18 cellular contexts compared by ENCODE assay signal in the genomic region with DNA sequence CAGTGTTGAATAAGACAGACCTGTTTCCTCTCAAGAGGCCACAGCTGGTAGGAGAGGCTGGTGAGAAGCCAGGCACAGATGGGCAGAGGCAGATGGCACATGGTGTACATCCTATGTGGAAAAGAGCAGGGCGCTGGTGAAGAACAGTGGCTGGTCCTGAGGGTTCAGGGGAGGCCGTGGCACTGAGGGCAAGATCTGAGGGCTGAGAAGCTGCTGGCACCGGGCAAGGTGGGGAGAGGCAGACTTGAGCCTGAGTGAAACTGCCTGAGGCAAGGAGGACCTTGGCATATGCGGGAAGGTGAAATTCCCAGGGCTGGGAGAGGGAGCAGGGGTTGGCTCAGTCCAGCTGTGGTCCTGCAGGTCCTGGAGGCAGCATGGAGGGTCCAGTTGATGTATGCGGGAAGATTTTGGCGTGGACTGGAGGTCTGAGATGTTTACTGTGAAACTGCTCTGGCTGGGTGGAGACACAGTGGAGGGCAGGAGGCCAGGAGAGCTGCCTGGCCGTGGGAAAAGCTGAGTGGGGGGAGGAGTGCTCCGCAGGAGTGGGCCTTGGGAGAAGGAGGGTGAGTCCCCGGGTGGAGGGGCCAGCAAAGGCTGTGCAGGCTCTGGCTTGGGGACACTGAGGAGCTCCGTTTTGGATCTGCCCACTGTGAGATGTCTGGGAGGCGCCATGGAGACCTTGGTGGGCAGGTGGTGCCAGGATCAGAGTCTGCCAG. TPM values are rescaled to one million over a fixed set of nuclear protein-coding genes. Genes with fewer than 3 reads are reported as not detected.
DNase-seq lines count a peak whose midpoint lies in the region; ATAC-seq and TF ChIP-seq lines count a peak whose summit lies in the region.
"Had no signal": no experiment of that assay in that cellular context is flagged by ENCODE, and none has a peak within 500 bp of the region (broad histone marks: within the 10 kb centered on the region; RNA-seq: fewer than 3 reads in every experiment).

No MANE protein-coding gene starts in this region.

- TF ChIP-seq CTCF in GM23338 (conservative IDR thresholded peaks at IDR 0.05; ENCODE audit: low read depth in 2 of 2) (no peak), nephron (IDR thresholded peaks at IDR 0.05; ENCODE audit: unreplicated experiment in 3 of 3) (no peak), gastroesophageal sphincter (IDR thresholded peaks at IDR 0.05) (no peak)

- H3K27me3 Mint-ChIP-seq in CD4-positive, alpha-beta memory T cell: no peaks in the 10 kb centered on the region
- peaks cover 23% of the 10 kb centered on the region for H3K27me3 Mint-ChIP-seq in GM23338 (ENCODE audit: insufficient read depth, low read depth, poor library complexity)
- no peaks in the 10 kb centered on the region for H3K27me3 Mint-ChIP-seq in activated T-helper 17 cell treated with anti-CD3 and anti-CD28 coated beads, Interleukin-2, amount 50 U/mL, for 72 hours
- peaks cover 7% of the 10 kb centered on the region for H3K27me3 Mint-ChIP-seq in nephron (ENCODE audit: low read depth)

- no peaks in the 10 kb centered on the region for H3K9me3 ChIP-seq in CD4-positive, alpha-beta memory T cell (ENCODE audit: control insufficient read depth in 1 of 2, low read length in 2 of 2)
- H3K9me3 ChIP-seq in gastroesophageal sphincter: no peaks in the 10 kb centered on the region
- H3K9me3 ChIP-seq: vagina had no signal

- peaks cover 11 to 33% of the 10 kb centered on the region in 2 donors for H3K36me3 Mint-ChIP-seq in CD4-positive, alpha-beta memory T cell
- H3K36me3 Mint-ChIP-seq in GM23338 (ENCODE audit: low read depth) (peaks cover 20% of the 10 kb centered on the region; the same call in 2 of the 3 replicates), nephron (ENCODE audit: low read depth) (peaks cover 25% of the 10 kb centered on the region)
- H3K36me3 Mint-ChIP-seq in activated T-helper 17 cell treated with anti-CD3 and anti-CD28 coated beads, Interleukin-2, amount 50 U/mL, for 72 hours (ENCODE audit: low read depth): peaks cover 28% of the 10 kb centered on the region

- peaks cover 0 to 2% (median 0%) of the 10 kb centered on the region in 8 donors for H3K9me3 Mint-ChIP-seq in CD4-positive, alpha-beta memory T cell
- H3K9me3 Mint-ChIP-seq in GM23338 (peaks cover 4% of the 10 kb centered on the region; the same call in 1 of the 3 replicates), nephron (no peaks in the 10 kb centered on the region)
- H3K9me3 Mint-ChIP-seq in activated T-helper 17 cell treated with anti-CD3 and anti-CD28 coated beads, Interleukin-2, amount 50 U/mL, for 72 hours: no peaks in the 10 kb centered on the region
- H3K9me3 Mint-ChIP-seq: activated T-cell treated with anti-CD3 and anti-CD28 coated beads, Interleukin-2, amount 50 U/mL, for 4 hours had no signal

- peak overlapping the region; percentile 40 to 87 (median 70) for H3K27ac Mint-ChIP-seq in CD4-positive, alpha-beta memory T cell
- peak overlapping the region; percentile 26; the same call in 1 of the 2 replicates for H3K27ac Mint-ChIP-seq in GM23338
- peak overlapping the region; percentile 39 for H3K27ac Mint-ChIP-seq in activated T-helper 17 cell treated with anti-CD3 and anti-CD28 coated beads, Interleukin-2, amount 50 U/mL, for 72 hours
- no peak overlapping the region for H3K27ac Mint-ChIP-seq in nephron

- peaks cover 20% of the 10 kb centered on the region for H3F3A ChIP-seq in GM23338 (replicated peaks; ENCODE audit: low read depth)

- no peak overlapping the region for H3K4me3 Mint-ChIP-seq in CD4-positive, alpha-beta memory T cell
- no peak overlapping the region for H3K4me3 Mint-ChIP-seq in GM23338
- H3K4me3 Mint-ChIP-seq in activated T-helper 17 cell treated with anti-CD3 and anti-CD28 coated beads, Interleukin-2, amount 50 U/mL, for 72 hours: no peak overlapping the region
- H3K4me3 Mint-ChIP-seq in nephron: peak overlapping the region in 2 of 3 experiments; percentile 38 to 47
- H3K4me3 Mint-ChIP-seq: activated T-cell treated with anti-CD3 and anti-CD28 coated beads, Interleukin-2, amount 50 U/mL, for 4 hours had no signal

- H3K4me1 Mint-ChIP-seq in CD4-positive, alpha-beta memory T cell: peaks cover 22 to 41% (median 32%) of the 10 kb centered on the region in 4 donors
- H3K4me1 Mint-ChIP-seq in GM23338 (peaks cover 15% of the 10 kb centered on the region), nephron (peaks cover 26% of the 10 kb centered on the region)
- H3K4me1 Mint-ChIP-seq in activated T-helper 17 cell treated with anti-CD3 and anti-CD28 coated beads, Interleukin-2, amount 50 U/mL, for 72 hours: peaks cover 20% of the 10 kb centered on the region

- POLR2A ChIA-PET in CD4-positive, alpha-beta memory T cell (lab: Charles Lee; ENCODE audit: partially characterized antibody): interaction anchor here (0.6 to 4.4 kb wide), 4 partner anchors 25 to 167 kb away, joined by 3 to 44 read pairs (median 4); partner anchors contain the start of genes DPP7 and TUBB4B

- intact Hi-C loops in CD4-positive, alpha-beta memory T cell (cut with micrococcal nuclease): loop anchor here (5.0 kb wide), 1 partner anchor 242 kb away; the partner anchor contains the start of gene PHPT1

- H4K20me1 ChIP-seq in GM23338 (replicated peaks; ENCODE audit: insufficient read depth): no peaks in the 10 kb centered on the region; the same call in 1 of the 2 replicates

- TF ChIP-seq EP300 in gastroesophageal sphincter (IDR thresholded peaks at IDR 0.05): no peak

- 50 to 73% methylated on average over 1 to 9 of the region's 11 CpGs for WGBS in gastroesophageal sphincter (ENCODE audit: low coverage in 1 of 2), 2 donors

- no peak for DNase-seq in CD4-positive, alpha-beta memory T cell
- DNase-seq in GM23338 (ENCODE audit: low spot score) (no peak), NCI-H2107 (lab: John Stamatoyannopoulos, UW) (no peak)
- DNase-seq: activated T-cell treated with anti-CD3 and anti-CD28 coated beads, Interleukin-2, amount 50 U/mL, for 4 hours; aorta; C1 segment of cervical spinal cord; erythroblast; KBM-7; NCI-H510A; stimulated activated naive CD4-positive, alpha-beta T cell treated with Interleukin-2 at 50 U/mL for 16 hours had no signal

- peaks cover 29% of the 10 kb centered on the region for H3K4me1 ChIP-seq in CD4-positive, alpha-beta memory T cell (ENCODE audit: insufficient read depth, low read length)
- H3K4me1 ChIP-seq in GM23338 (ENCODE audit: insufficient read depth) (peaks cover 9% of the 10 kb centered on the region), gastroesophageal sphincter (peaks cover 0 to 47% (median 14%) of the 10 kb centered on the region in 3 donors)

- no peak for ATAC-seq in GM23338
- ATAC-seq in activated T-helper 17 cell treated with anti-CD3 and anti-CD28 coated beads, Interleukin-2, amount 50 U/mL, for 72 hours (replicated peaks): no peak
- ATAC-seq in HG02798 (IDR thresholded peaks at IDR 0.05; ENCODE audit: poor library complexity, unreplicated experiment): no peak
- ATAC-seq in gastroesophageal sphincter: no peak
- ATAC-seq: activated CD4-positive, CD25-positive, alpha-beta regulatory T cell treated with anti-CD3 and anti-CD28 coated beads, Interleukin-2, amount 50 U/mL, for 24 hours; activated T-cell treated with anti-CD3 and anti-CD28 coated beads, Interleukin-2, amount 50 U/mL, for 4 hours had no signal

- H3K9me2 ChIP-seq in GM23338 (ENCODE audit: insufficient read depth): no peaks in the 10 kb centered on the region

- CTCF ChIA-PET in CD4-positive, alpha-beta memory T cell (lab: Charles Lee; ENCODE audit: partially characterized antibody): interaction anchor here (0.9 to 2.0 kb wide), 5 partner anchors 22 to 54 kb away, joined by 3 to 6 read pairs (median 4); no protein-coding TSS in a partner anchor

- H3K27me3 ChIP-seq in CD4-positive, alpha-beta memory T cell (ENCODE audit: insufficient read depth, low read length): no peaks in the 10 kb centered on the region
- H3K27me3 ChIP-seq in GM23338 (ENCODE audit: insufficient read depth): peaks cover 5% of the 10 kb centered on the region; the same call in 1 of the 2 replicates
- H3K27me3 ChIP-seq in gastroesophageal sphincter: no peaks in the 10 kb centered on the region
- H3K27me3 ChIP-seq: vagina had no signal

- no peak overlapping the region for H3K27ac ChIP-seq in CD4-positive, alpha-beta memory T cell (ENCODE audit: low read depth, low read length)
- H3K27ac ChIP-seq in GM23338 (ENCODE audit: low read depth): no peak overlapping the region
- no peak overlapping the region for H3K27ac ChIP-seq in gastroesophageal sphincter
- H3K27ac ChIP-seq: coronary artery, vagina had no signal

- H2AFZ ChIP-seq in GM23338: no peak overlapping the region

- H3K79me2 ChIP-seq in GM23338 (replicated peaks; ENCODE audit: insufficient read depth): no peaks in the 10 kb centered on the region; the same call in 1 of the 2 replicates

- H3K4me2 ChIP-seq in GM23338: no peak overlapping the region

- peaks cover 4% of the 10 kb centered on the region for H3K36me3 ChIP-seq in CD4-positive, alpha-beta memory T cell (ENCODE audit: insufficient read depth, low read length)
- no peaks in the 10 kb centered on the region; the same call in 1 of the 2 replicates for H3K36me3 ChIP-seq in GM23338 (ENCODE audit: insufficient read depth)
- H3K36me3 ChIP-seq in gastroesophageal sphincter: peaks cover 0 to 55% of the 10 kb centered on the region in 2 donors

- TF ChIP-seq POLR2A in gastroesophageal sphincter (IDR thresholded peaks at IDR 0.05): no peak

- H3K4me3 ChIP-seq in CD4-positive, alpha-beta memory T cell (ENCODE audit: low read length in 2 of 2): no peak overlapping the region
- H3K4me3 ChIP-seq in GM23338 (no peak overlapping the region), gastroesophageal sphincter (no peak overlapping the region)
- H3K4me3 ChIP-seq: coronary artery, skin epidermis, vagina had no signal

RNA-seq across cellular contexts. Expression of gene MAN1B1, which starts 2.6 kb away (rescaled TPM):
- 10 to 100 TPM; 63.3 to 71.0 TPM for total RNA-seq in CD4-positive, alpha-beta memory T cell
- 10 to 100 TPM; 35.4 to 37.5 TPM for polyA plus RNA-seq in CD4-positive, alpha-beta memory T cell
- 35.7 and 39.9 TPM in 2 replicates for total RNA-seq in GM23338 (2014; rRNA removed; shearing (Covaris generic))
- 15.7 and 18.2 TPM in 2 replicates for polyA plus RNA-seq in GM23338 (2016; fragmentation: Nextera tagmentation; extraction: Ambion mirVana)
- 10 to 100 TPM; 38.2 to 67.6 TPM for total RNA-seq in activated T-helper 17 cell treated with anti-CD3 and anti-CD28 coated beads, Interleukin-2, amount 50 U/mL, for 72 hours
- 10 to 100 TPM; 26.1 to 30.2 (median 29.3) TPM for total RNA-seq in gastroesophageal sphincter

RNA-seq across cellular contexts. Expression of gene UAP1L1, which starts 12.1 kb away (rescaled TPM):
- 10 to 100 TPM; 10.6 to 12.5 TPM for total RNA-seq in CD4-positive, alpha-beta memory T cell
- 1 to 10 TPM in 1 of 2 donors, under 1 TPM in 1; 0.81 to 2.9 TPM for polyA plus RNA-seq in CD4-positive, alpha-beta memory T cell
- total RNA-seq in GM23338 (2014; rRNA removed; shearing (Covaris generic)): 5.5 and 8.1 TPM in 2 replicates
- polyA plus RNA-seq in GM23338 (2016; fragmentation: Nextera tagmentation; extraction: Ambion mirVana): 2.5 and 3.4 TPM in 2 replicates
- total RNA-seq in activated T-helper 17 cell treated with anti-CD3 and anti-CD28 coated beads, Interleukin-2, amount 50 U/mL, for 72 hours: 10 to 100 TPM; 27.9 to 33.0 TPM
- total RNA-seq in gastroesophageal sphincter: 1 to 10 TPM; 4.2 to 7.3 (median 6.0) TPM

RNA-seq across cellular contexts. Expression of gene SAPCD2, which starts 19.0 kb away (rescaled TPM):
- total RNA-seq in CD4-positive, alpha-beta memory T cell: under 1 TPM; 0.09 to 0.11 TPM
- under 1 TPM; 0.10 to 0.15 TPM for polyA plus RNA-seq in CD4-positive, alpha-beta memory T cell
- total RNA-seq in GM23338 (2014; rRNA removed; shearing (Covaris generic)): 55.1 and 60.3 TPM in 2 replicates
- polyA plus RNA-seq in GM23338 (2016; fragmentation: Nextera tagmentation; extraction: Ambion mirVana): 13.4 and 14.5 TPM in 2 replicates
- total RNA-seq in activated T-helper 17 cell treated with anti-CD3 and anti-CD28 coated beads, Interleukin-2, amount 50 U/mL, for 72 hours: 10 to 100 TPM in 1 of 2 donors, 1 to 10 TPM in 1; 5.6 to 21.9 TPM
- total RNA-seq in gastroesophageal sphincter: 1 to 10 TPM in 1 of 4 donors, under 1 TPM in 3; 0.13 to 1.3 (median 0.19) TPM

RNA-seq across cellular contexts. Expression of gene DPP7, which starts 25.1 kb away (rescaled TPM):
- total RNA-seq in CD4-positive, alpha-beta memory T cell: 100 to 1,000 TPM; 357 to 362 TPM
- polyA plus RNA-seq in CD4-positive, alpha-beta memory T cell: 100 to 1,000 TPM; 135 to 206 TPM
- 9.7 and 19.7 TPM in 2 replicates for total RNA-seq in GM23338 (2014; rRNA removed; shearing (Covaris generic))
- polyA plus RNA-seq in GM23338 (2016; fragmentation: Nextera tagmentation; extraction: Ambion mirVana): 25.2 and 26.8 TPM in 2 replicates
- 100 to 1,000 TPM; 219 to 255 TPM for total RNA-seq in activated T-helper 17 cell treated with anti-CD3 and anti-CD28 coated beads, Interleukin-2, amount 50 U/mL, for 72 hours
- total RNA-seq in gastroesophageal sphincter: 100 to 1,000 TPM in 3 of 4 donors, 10 to 100 TPM in 1; 74.5 to 124 (median 111) TPM

RNA-seq across cellular contexts. Expression of gene ENTPD2, which starts 35.5 kb away (rescaled TPM):
- not detected for total RNA-seq in CD4-positive, alpha-beta memory T cell
- not detected for polyA plus RNA-seq in CD4-positive, alpha-beta memory T cell
- 1.1 and 1.9 TPM in 2 replicates for total RNA-seq in GM23338 (2014; rRNA removed; shearing (Covaris generic))
- polyA plus RNA-seq in GM23338 (2016; fragmentation: Nextera tagmentation; extraction: Ambion mirVana): 1.8 and 2.9 TPM in 2 replicates
- total RNA-seq in activated T-helper 17 cell treated with anti-CD3 and anti-CD28 coated beads, Interleukin-2, amount 50 U/mL, for 72 hours: under 1 TPM; 0.39 to 0.69 TPM
- total RNA-seq in gastroesophageal sphincter: 1 to 10 TPM in 1 of 4 donors, under 1 TPM in 1, not detected in 2; 0.58 to 1.6 TPM
- polyA plus RNA-seq: aorta had no signal

Comparison
In these comparisons a context has a peak if more than half of its experiments do, and no peak if none do; other contexts are left out.
1. H3K27ac Mint-ChIP-seq: peak in CD4-positive, alpha-beta memory T cell (7 of 7), GM23338 (single experiment) and activated T-helper 17 cell treated with anti-CD3 and anti-CD28 coated beads, Interleukin-2, amount 50 U/mL, for 72 hours (single experiment); none in nephron (0 of 3).
2. H3K4me3 Mint-ChIP-seq: peak in nephron (2 of 3); none in CD4-positive, alpha-beta memory T cell (0 of 8), GM23338 (single experiment) and activated T-helper 17 cell treated with anti-CD3 and anti-CD28 coated beads, Interleukin-2, amount 50 U/mL, for 72 hours (single experiment).